In genomic region chr7:156473476-156474240, GRCh38 we compare ENCODE assay signal across 9 cellular contexts.
A peak's percentile ranks its signal among the peaks of the same experiment; 100 is the strongest.
DNase-seq lines count a peak whose midpoint lies in the region; ATAC-seq and TF ChIP-seq lines count a peak whose summit lies in the region.
"Had no signal": no experiment of that assay in that cellular context is flagged by ENCODE, and none has a peak within 500 bp of the region (broad histone marks: within the 10 kb centered on the region; RNA-seq: fewer than 3 reads in every experiment).

No MANE protein-coding gene starts in this region.

- intact Hi-C loops in Caco-2 (cut with micrococcal nuclease; ENCODE audit: unreplicated experiment): loop anchor here (1.0 kb wide), 2 partner anchors 658 to 676 kb away; no protein-coding TSS in a partner anchor

- no peaks in the 10 kb centered on the region for H3K9me2 ChIP-seq in OCI-LY1 (ENCODE audit: low read depth, low read length)

- no peak overlapping the region for H3K27ac ChIP-seq in OCI-LY1 (ENCODE audit: low read depth, low read length, poor library complexity, severe bottlenecking)
- H3K27ac ChIP-seq: SJCRH30 had no signal

- no peaks in the 10 kb centered on the region for H3K27me3 Mint-ChIP-seq in Caco-2 (ENCODE audit: insufficient read depth, unreplicated experiment)
- peaks cover 3% of the 10 kb centered on the region for H3K27me3 Mint-ChIP-seq in endothelial cell (ENCODE audit: unreplicated experiment)
- H3K27me3 Mint-ChIP-seq in nephron progenitor cell (ENCODE audit: low read depth, poor library complexity): peaks cover 4% of the 10 kb centered on the region

- H3K79me2 ChIP-seq in OCI-LY1 (ENCODE audit: insufficient read depth, low read length): no peaks in the 10 kb centered on the region

- no peaks in the 10 kb centered on the region for H3F3A ChIP-seq in OCI-LY1 (ENCODE audit: insufficient read depth, low read length)

- H4K20me1 ChIP-seq in OCI-LY1 (ENCODE audit: insufficient read depth, low read length): no peaks in the 10 kb centered on the region

- TF ChIP-seq CTCF in Caco-2 (IDR thresholded peaks at IDR 0.05; ENCODE audit: insufficient read depth in 1 of 2, low read depth in 1 of 2, low read length in 1 of 2, severe bottlenecking in 1 of 2, unreplicated experiment in 1 of 2) (peak; percentile 83 to 88), OCI-LY1 (IDR thresholded peaks at IDR 0.05; ENCODE audit: low read length) (peak; percentile 95), endothelial cell (IDR thresholded peaks at IDR 0.05; ENCODE audit: unreplicated experiment) (peak; percentile 63), nephron progenitor cell (IDR thresholded peaks at IDR 0.05) (peak; percentile 68), omental fat pad (IDR thresholded peaks at IDR 0.05) (no peak)

- H3K36me3 ChIP-seq in Caco-2 (ENCODE audit: control insufficient read depth, insufficient read depth, low read length) (no peaks in the 10 kb centered on the region; the same call in 1 of the 2 replicates), OCI-LY1 (ENCODE audit: insufficient read depth, low read length) (no peaks in the 10 kb centered on the region)
- H3K36me3 ChIP-seq: SJCRH30 had no signal

- H3K4me1 Mint-ChIP-seq in Caco-2 (ENCODE audit: low read depth, unreplicated experiment): no peaks in the 10 kb centered on the region
- no peaks in the 10 kb centered on the region for H3K4me1 Mint-ChIP-seq in endothelial cell (ENCODE audit: unreplicated experiment)
- no peaks in the 10 kb centered on the region for H3K4me1 Mint-ChIP-seq in nephron progenitor cell

- H3K4me2 ChIP-seq in OCI-LY1 (ENCODE audit: low read length): no peak overlapping the region

- DNase-seq in Caco-2 (peak in 1 of 2 experiments; percentile 55), H4 (ENCODE audit: low spot score) (peak; percentile 28), endothelial cell (ENCODE audit: low spot score) (peak; percentile 46), nephron progenitor cell (peak; percentile 53), omental fat pad (ENCODE audit: low spot score) (no peak), activated gamma-delta T cell treated with Interleukin-2 at 50 U/mL for 16 hours (no peak)

- H3K9me3 Mint-ChIP-seq in Caco-2 (ENCODE audit: unreplicated experiment) (no peaks in the 10 kb centered on the region), endothelial cell (ENCODE audit: unreplicated experiment) (no peaks in the 10 kb centered on the region), nephron progenitor cell (peaks cover 14% of the 10 kb centered on the region)

- ATAC-seq in omental fat pad (ENCODE audit: low FRiP score) (no peak), GM19395 (IDR thresholded peaks at IDR 0.05; ENCODE audit: unreplicated experiment) (no peak)

- H3K4me1 ChIP-seq in Caco-2 (peaks cover 3% of the 10 kb centered on the region; the same call in 1 of the 2 replicates), OCI-LY1 (ENCODE audit: insufficient read depth, low read length, severe bottlenecking) (no peaks in the 10 kb centered on the region)
- H3K4me1 ChIP-seq: SJCRH30 had no signal

- no peak overlapping the region for H2AFZ ChIP-seq in OCI-LY1 (ENCODE audit: low read length)

- H3K4me3 ChIP-seq in Caco-2 (ENCODE audit: low read depth, low read length) (no peak overlapping the region), OCI-LY1 (ENCODE audit: low read depth, low read length, poor library complexity, severe bottlenecking) (no peak overlapping the region)
- H3K4me3 ChIP-seq: SJCRH30 had no signal

- H3K27ac Mint-ChIP-seq in Caco-2 (ENCODE audit: unreplicated experiment) (no peak overlapping the region), endothelial cell (ENCODE audit: unreplicated experiment) (no peak overlapping the region), nephron progenitor cell (no peak overlapping the region)

- BruUV-seq in Caco-2 (replicated peaks; lab: Mats Ljungman, UMichigan): no TSS peak

- POLR2A ChIA-PET in Caco-2 (lab: Charles Lee): no interaction called here

- H3K9ac ChIP-seq in OCI-LY1 (ENCODE audit: low read length): no peak overlapping the region

- H3K4me3 Mint-ChIP-seq in Caco-2 (ENCODE audit: unreplicated experiment) (no peak overlapping the region), endothelial cell (ENCODE audit: unreplicated experiment) (no peak overlapping the region), nephron progenitor cell (no peak overlapping the region)

- H3K36me3 Mint-ChIP-seq in Caco-2 (ENCODE audit: insufficient read depth, unreplicated experiment) (no peaks in the 10 kb centered on the region), endothelial cell (ENCODE audit: low read depth, unreplicated experiment) (peaks cover 5% of the 10 kb centered on the region), nephron progenitor cell (ENCODE audit: low read depth) (peaks cover 12% of the 10 kb centered on the region)

- H3K27me3 ChIP-seq in Caco-2 (replicated peaks; ENCODE audit: control insufficient read depth, insufficient read depth, low read length) (no peaks in the 10 kb centered on the region), OCI-LY1 (ENCODE audit: insufficient read depth, low read length) (no peaks in the 10 kb centered on the region; the same call in 1 of the 2 replicates)

- CTCF ChIA-PET in Caco-2 (lab: Charles Lee): no interaction called here

- H3K9me3 ChIP-seq in Caco-2 (peaks cover 6% of the 10 kb centered on the region), OCI-LY1 (ENCODE audit: low read length) (no peaks in the 10 kb centered on the region)
- H3K9me3 ChIP-seq: SJCRH30 had no signal

Comparison
In these comparisons a context has a peak if more than half of its experiments do, and no peak if none do; other contexts are left out.
1. DNase-seq: peak in H4 (single experiment), endothelial cell (single experiment) and nephron progenitor cell (single experiment); none in omental fat pad (single experiment) and activated gamma-delta T cell treated with Interleukin-2 at 50 U/mL for 16 hours (single experiment).
2. CTCF ChIP-seq: peak in Caco-2 (2 of 2), OCI-LY1 (single experiment), endothelial cell (single experiment) and nephron progenitor cell (single experiment); none in omental fat pad (0 of 3).